Comparison of ENCODE assay signal across 1 cellular context in genomic region chr7:98697083-98697482, GRCh38.
TF ChIP-seq lines count a peak whose summit lies in the region.

No MANE protein-coding gene starts in this region.

TF ChIP-seq in K562, 482 proteins besides CTCF, POLR2A, EP300 and RAD21 (continued from another document):
- TF ChIP-seq, protein P1, sequence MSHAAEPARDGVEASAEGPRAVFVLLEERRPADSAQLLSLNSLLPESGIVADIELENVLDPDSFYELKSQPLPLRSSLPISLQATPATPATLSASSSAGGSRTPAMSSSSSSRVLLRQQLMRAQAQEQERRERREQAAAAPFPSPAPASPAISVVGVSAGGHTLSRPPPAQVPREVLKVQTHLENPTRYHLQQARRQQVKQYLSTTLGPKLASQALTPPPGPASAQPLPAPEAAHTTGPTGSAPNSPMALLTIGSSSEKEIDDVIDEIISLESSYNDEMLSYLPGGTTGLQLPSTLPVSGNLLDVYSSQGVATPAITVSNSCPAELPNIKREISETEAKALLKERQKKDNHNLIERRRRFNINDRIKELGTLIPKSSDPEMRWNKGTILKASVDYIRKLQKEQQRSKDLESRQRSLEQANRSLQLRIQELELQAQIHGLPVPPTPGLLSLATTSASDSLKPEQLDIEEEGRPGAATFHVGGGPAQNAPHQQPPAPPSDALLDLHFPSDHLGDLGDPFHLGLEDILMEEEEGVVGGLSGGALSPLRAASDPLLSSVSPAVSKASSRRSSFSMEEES (CRISPR knock-in tag; IDR thresholded peaks at IDR 0.05) = peak; percentile 79
- TF ChIP-seq TOE1 (IDR thresholded peaks at IDR 0.05; ENCODE audit: borderline replicate concordance) = peak; percentile 50; the same call in 1 of the 2 replicates
- no peak for TF ChIP-seq TOE1 (CRISPR knock-in tag; IDR thresholded peaks at IDR 0.05; ENCODE audit: borderline replicate concordance, low read depth)
- no peak for TF ChIP-seq ZNF586 (CRISPR knock-in tag; conservative IDR thresholded peaks at IDR 0.05)
